ENCODE assay signal across 1 cellular context in genomic region chr3:65030847-65031463, GRCh38.
TF ChIP-seq lines count a peak whose summit lies in the region.

No MANE protein-coding gene starts in this region.

TF ChIP-seq in HEK293, 187 proteins besides CTCF, POLR2A, EP300 and RAD21 (continued from another document and continues in another):
- TF ChIP-seq ZNF518A (tag by site-specific recombination; conservative IDR thresholded peaks at IDR 0.05; ENCODE audit: low read depth): peak; percentile 31; the same call in 1 of the 2 replicates
- no peak for TF ChIP-seq ZSCAN16 (tag by site-specific recombination; IDR thresholded peaks at IDR 0.05)
- no peak for TF ChIP-seq ZNF433 (tag by site-specific recombination; IDR thresholded peaks at IDR 0.05; ENCODE audit: low read depth)
- no peak for TF ChIP-seq ZBTB1 (tag by site-specific recombination; IDR thresholded peaks at IDR 0.05)
- no peak for TF ChIP-seq ZFP37 (tag by site-specific recombination; IDR thresholded peaks at IDR 0.05)
- no peak for TF ChIP-seq ZNF146 (tag by site-specific recombination; IDR thresholded peaks at IDR 0.05)
- TF ChIP-seq ZNF423 (tag by site-specific recombination; IDR thresholded peaks at IDR 0.05): no peak
- TF ChIP-seq PRDM10 (tag by site-specific recombination; IDR thresholded peaks at IDR 0.05): peak; percentile 43; the same call in 1 of the 2 replicates
- no peak for TF ChIP-seq REST (tag by site-specific recombination; IDR thresholded peaks at IDR 0.05)
- no peak for TF ChIP-seq ZNF621 (tag by site-specific recombination; IDR thresholded peaks at IDR 0.05)
- no peak for TF ChIP-seq ZNF529 (tag by site-specific recombination; IDR thresholded peaks at IDR 0.05; ENCODE audit: insufficient replicate concordance)
- TF ChIP-seq KLF1 (tag by site-specific recombination; IDR thresholded peaks at IDR 0.05): no peak
- TF ChIP-seq ZNF2 (tag by site-specific recombination; IDR thresholded peaks at IDR 0.05): no peak
- no peak for TF ChIP-seq ZNF549 (tag by site-specific recombination; IDR thresholded peaks at IDR 0.05)
- TF ChIP-seq ZNF174 (tag by site-specific recombination; IDR thresholded peaks at IDR 0.05): no peak
- 0 out of 2 replicates have a peak, but pooled peaks have one; percentile 12 for TF ChIP-seq ZNF394 (tag by site-specific recombination; IDR thresholded peaks at IDR 0.05; ENCODE audit: borderline replicate concordance)
- no peak for TF ChIP-seq ZNF560 (tag by site-specific recombination; IDR thresholded peaks at IDR 0.05; ENCODE audit: borderline replicate concordance)
- no peak for TF ChIP-seq ZNF510 (tag by site-specific recombination; IDR thresholded peaks at IDR 0.05; ENCODE audit: insufficient replicate concordance)
- TF ChIP-seq ZNF239 (tag by site-specific recombination; IDR thresholded peaks at IDR 0.05): no peak
- TF ChIP-seq ZNF311 (tag by site-specific recombination; IDR thresholded peaks at IDR 0.05; ENCODE audit: borderline replicate concordance): no peak
- TF ChIP-seq KLF8 (tag by site-specific recombination; IDR thresholded peaks at IDR 0.05): peak; percentile 78
- no peak for TF ChIP-seq ZNF404 (tag by site-specific recombination; IDR thresholded peaks at IDR 0.05)
- TF ChIP-seq TSHZ1 (tag by site-specific recombination; IDR thresholded peaks at IDR 0.05; ENCODE audit: borderline replicate concordance): peak; percentile 69; the same call in 1 of the 2 replicates
- TF ChIP-seq ZNF266 (tag by site-specific recombination; IDR thresholded peaks at IDR 0.05; ENCODE audit: low read depth): no peak
- no peak for TF ChIP-seq ELK4 (IDR thresholded peaks at IDR 0.05; ENCODE audit: borderline replicate concordance, low read depth, low read length)
- no peak for TF ChIP-seq ZNF138 (tag by site-specific recombination; IDR thresholded peaks at IDR 0.05; ENCODE audit: borderline replicate concordance)
- TF ChIP-seq SP3 (tag by site-specific recombination; IDR thresholded peaks at IDR 0.05): no peak
- 0 out of 2 replicates have a peak, but pooled peaks have one; percentile 17 for TF ChIP-seq ATF2 (tag by site-specific recombination; IDR thresholded peaks at IDR 0.05; ENCODE audit: low read depth)
- TF ChIP-seq ZSCAN23 (tag by site-specific recombination; IDR thresholded peaks at IDR 0.05): 0 out of 2 replicates have a peak, but pooled peaks have one; percentile 23
- TF ChIP-seq TRIM28 (IDR thresholded peaks at IDR 0.05; ENCODE audit: borderline replicate concordance, low read length): peak; percentile 86; the same call in 1 of the 2 replicates
- TF ChIP-seq IKZF3 (tag by site-specific recombination; IDR thresholded peaks at IDR 0.05): 0 out of 2 replicates have a peak, but pooled peaks have one; percentile 20
- no peak for TF ChIP-seq ZNF514 (tag by site-specific recombination; IDR thresholded peaks at IDR 0.05)
- TF ChIP-seq GLIS1 (tag by site-specific recombination; IDR thresholded peaks at IDR 0.05): peak; percentile 72
- TF ChIP-seq MZF1 (tag by site-specific recombination; IDR thresholded peaks at IDR 0.05; ENCODE audit: borderline replicate concordance): no peak
- TF ChIP-seq ZNF521 (tag by site-specific recombination; IDR thresholded peaks at IDR 0.05): no peak
- peak; percentile 66; the same call in 1 of the 2 replicates for TF ChIP-seq ZNF639 (tag by site-specific recombination; IDR thresholded peaks at IDR 0.05)
- no peak for TF ChIP-seq WT1 (tag by site-specific recombination; IDR thresholded peaks at IDR 0.05)
- no peak for TF ChIP-seq ZNF23 (tag by site-specific recombination; IDR thresholded peaks at IDR 0.05; ENCODE audit: borderline replicate concordance)
